Comparison of ENCODE assay signal across 1 cellular context in genomic region chr17:59619313-59620063, GRCh38.
TF ChIP-seq lines count a peak whose summit lies in the region.

Gene CLTC (plus strand): TSS chr17:59619895. CDS start chr17:59620132, 237 bp downstream.

TF ChIP-seq in HepG2, 621 proteins besides CTCF, POLR2A, EP300 and RAD21 (continued from another document and continues in another):
- TF ChIP-seq, protein P1, sequence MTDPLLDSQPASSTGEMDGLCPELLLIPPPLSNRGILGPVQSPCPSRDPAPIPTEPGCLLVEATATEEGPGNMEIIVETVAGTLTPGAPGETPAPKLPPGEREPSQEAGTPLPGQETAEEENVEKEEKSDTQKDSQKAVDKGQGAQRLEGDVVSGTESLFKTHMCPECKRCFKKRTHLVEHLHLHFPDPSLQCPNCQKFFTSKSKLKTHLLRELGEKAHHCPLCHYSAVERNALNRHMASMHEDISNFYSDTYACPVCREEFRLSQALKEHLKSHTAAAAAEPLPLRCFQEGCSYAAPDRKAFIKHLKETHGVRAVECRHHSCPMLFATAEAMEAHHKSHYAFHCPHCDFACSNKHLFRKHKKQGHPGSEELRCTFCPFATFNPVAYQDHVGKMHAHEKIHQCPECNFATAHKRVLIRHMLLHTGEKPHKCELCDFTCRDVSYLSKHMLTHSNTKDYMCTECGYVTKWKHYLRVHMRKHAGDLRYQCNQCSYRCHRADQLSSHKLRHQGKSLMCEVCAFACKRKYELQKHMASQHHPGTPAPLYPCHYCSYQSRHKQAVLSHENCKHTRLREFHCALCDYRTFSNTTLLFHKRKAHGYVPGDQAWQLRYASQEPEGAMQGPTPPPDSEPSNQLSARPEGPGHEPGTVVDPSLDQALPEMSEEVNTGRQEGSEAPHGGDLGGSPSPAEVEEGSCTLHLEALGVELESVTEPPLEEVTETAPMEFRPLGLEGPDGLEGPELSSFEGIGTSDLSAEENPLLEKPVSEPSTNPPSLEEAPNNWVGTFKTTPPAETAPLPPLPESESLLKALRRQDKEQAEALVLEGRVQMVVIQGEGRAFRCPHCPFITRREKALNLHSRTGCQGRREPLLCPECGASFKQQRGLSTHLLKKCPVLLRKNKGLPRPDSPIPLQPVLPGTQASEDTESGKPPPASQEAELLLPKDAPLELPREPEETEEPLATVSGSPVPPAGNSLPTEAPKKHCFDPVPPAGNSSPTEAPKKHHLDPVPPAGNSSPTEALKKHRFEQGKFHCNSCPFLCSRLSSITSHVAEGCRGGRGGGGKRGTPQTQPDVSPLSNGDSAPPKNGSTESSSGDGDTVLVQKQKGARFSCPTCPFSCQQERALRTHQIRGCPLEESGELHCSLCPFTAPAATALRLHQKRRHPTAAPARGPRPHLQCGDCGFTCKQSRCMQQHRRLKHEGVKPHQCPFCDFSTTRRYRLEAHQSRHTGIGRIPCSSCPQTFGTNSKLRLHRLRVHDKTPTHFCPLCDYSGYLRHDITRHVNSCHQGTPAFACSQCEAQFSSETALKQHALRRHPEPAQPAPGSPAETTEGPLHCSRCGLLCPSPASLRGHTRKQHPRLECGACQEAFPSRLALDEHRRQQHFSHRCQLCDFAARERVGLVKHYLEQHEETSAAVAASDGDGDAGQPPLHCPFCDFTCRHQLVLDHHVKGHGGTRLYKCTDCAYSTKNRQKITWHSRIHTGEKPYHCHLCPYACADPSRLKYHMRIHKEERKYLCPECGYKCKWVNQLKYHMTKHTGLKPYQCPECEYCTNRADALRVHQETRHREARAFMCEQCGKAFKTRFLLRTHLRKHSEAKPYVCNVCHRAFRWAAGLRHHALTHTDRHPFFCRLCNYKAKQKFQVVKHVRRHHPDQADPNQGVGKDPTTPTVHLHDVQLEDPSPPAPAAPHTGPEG (CRISPR knock-in tag; IDR thresholded peaks at IDR 0.05): peak; percentile 81
- TF ChIP-seq KLF15 (CRISPR knock-in tag; IDR thresholded peaks at IDR 0.05; ENCODE audit: borderline replicate concordance) (no peak; the same call in none of the 2 replicates), TAF1 (CRISPR knock-in tag; IDR thresholded peaks at IDR 0.05) (peak; percentile 94), KAT8 (CRISPR knock-in tag; IDR thresholded peaks at IDR 0.05) (peak; percentile 97), ZNF20 (CRISPR knock-in tag; IDR thresholded peaks at IDR 0.05) (no peak), GATAD1 (CRISPR knock-in tag; IDR thresholded peaks at IDR 0.05) (peak; percentile 88), HOXA5 (CRISPR knock-in tag; IDR thresholded peaks at IDR 0.05) (peak; percentile 86; the same call in 1 of the 2 replicates), ZNF335 (CRISPR knock-in tag; IDR thresholded peaks at IDR 0.05) (peak; percentile 95), ZNF256 (CRISPR knock-in tag; conservative IDR thresholded peaks at IDR 0.05) (peak; percentile 42; the same call in 1 of the 2 replicates), FOXK2 (IDR thresholded peaks at IDR 0.05) (peak; percentile 83), ZBTB8A (CRISPR knock-in tag; IDR thresholded peaks at IDR 0.05; ENCODE audit: borderline replicate concordance, low read depth) (peak; percentile 100), ZNF34 (CRISPR knock-in tag; IDR thresholded peaks at IDR 0.05; ENCODE audit: borderline replicate concordance) (peak; percentile 84), BRD4 (CRISPR knock-in tag; IDR thresholded peaks at IDR 0.05) (peak; percentile 81), SATB2 (CRISPR knock-in tag; IDR thresholded peaks at IDR 0.05) (0 out of 2 replicates have a peak, but pooled peaks have one; percentile 57), CBFB (CRISPR knock-in tag; IDR thresholded peaks at IDR 0.05) (peak; percentile 96), ZBTB26 (CRISPR knock-in tag; IDR thresholded peaks at IDR 0.05; ENCODE audit: borderline replicate concordance) (peak; percentile 74), NR1H2 (CRISPR knock-in tag; IDR thresholded peaks at IDR 0.05; ENCODE audit: borderline replicate concordance, low read depth) (peak; percentile 77; the same call in 1 of the 2 replicates), ZNF430 (CRISPR knock-in tag; IDR thresholded peaks at IDR 0.05) (peak; percentile 99), ZNF574 (CRISPR knock-in tag; IDR thresholded peaks at IDR 0.05) (peak; percentile 91), ZBTB3 (CRISPR knock-in tag; IDR thresholded peaks at IDR 0.05; ENCODE audit: borderline replicate concordance, low read depth) (peak; percentile 89; the same call in 1 of the 2 replicates), DBP (CRISPR knock-in tag; IDR thresholded peaks at IDR 0.05; ENCODE audit: not compliant biosample characterization) (peak; percentile 58), RELA (CRISPR knock-in tag; IDR thresholded peaks at IDR 0.05) (no peak), TRIM24 (CRISPR knock-in tag; IDR thresholded peaks at IDR 0.05) (no peak), ATF1 (CRISPR knock-in tag; IDR thresholded peaks at IDR 0.05) (peak; percentile 97), KAT7 (CRISPR knock-in tag; IDR thresholded peaks at IDR 0.05; ENCODE audit: borderline replicate concordance) (peak; percentile 92), MTF2 (CRISPR knock-in tag; IDR thresholded peaks at IDR 0.05; ENCODE audit: borderline replicate concordance) (no peak), ZBTB34 (CRISPR knock-in tag; IDR thresholded peaks at IDR 0.05) (no peak), PRPF4 (IDR thresholded peaks at IDR 0.05; ENCODE audit: low read depth, low read length, poor library complexity, severe bottlenecking) (peak; percentile 80), GPN1 (CRISPR knock-in tag; IDR thresholded peaks at IDR 0.05; ENCODE audit: borderline replicate concordance) (peak; percentile 39; the same call in 1 of the 2 replicates), ZNF557 (CRISPR knock-in tag; IDR thresholded peaks at IDR 0.05) (peak; percentile 50; the same call in 1 of the 2 replicates), ZBTB14 (CRISPR knock-in tag; IDR thresholded peaks at IDR 0.05) (0 out of 2 replicates have a peak, but pooled peaks have one; percentile 37), HNF4A (CRISPR knock-in tag; IDR thresholded peaks at IDR 0.05) (no peak; the same call in 1 of the 2 replicates), GPBP1L1 (CRISPR knock-in tag; IDR thresholded peaks at IDR 0.05) (no peak), PITX1 (CRISPR knock-in tag; IDR thresholded peaks at IDR 0.05) (peak; percentile 75), ZNF513 (CRISPR knock-in tag; conservative IDR thresholded peaks at IDR 0.05) (no peak), ZNF709 (CRISPR knock-in tag; IDR thresholded peaks at IDR 0.05) (peak; percentile 62; the same call in 1 of the 2 replicates)
- TF ChIP-seq, protein P2, sequence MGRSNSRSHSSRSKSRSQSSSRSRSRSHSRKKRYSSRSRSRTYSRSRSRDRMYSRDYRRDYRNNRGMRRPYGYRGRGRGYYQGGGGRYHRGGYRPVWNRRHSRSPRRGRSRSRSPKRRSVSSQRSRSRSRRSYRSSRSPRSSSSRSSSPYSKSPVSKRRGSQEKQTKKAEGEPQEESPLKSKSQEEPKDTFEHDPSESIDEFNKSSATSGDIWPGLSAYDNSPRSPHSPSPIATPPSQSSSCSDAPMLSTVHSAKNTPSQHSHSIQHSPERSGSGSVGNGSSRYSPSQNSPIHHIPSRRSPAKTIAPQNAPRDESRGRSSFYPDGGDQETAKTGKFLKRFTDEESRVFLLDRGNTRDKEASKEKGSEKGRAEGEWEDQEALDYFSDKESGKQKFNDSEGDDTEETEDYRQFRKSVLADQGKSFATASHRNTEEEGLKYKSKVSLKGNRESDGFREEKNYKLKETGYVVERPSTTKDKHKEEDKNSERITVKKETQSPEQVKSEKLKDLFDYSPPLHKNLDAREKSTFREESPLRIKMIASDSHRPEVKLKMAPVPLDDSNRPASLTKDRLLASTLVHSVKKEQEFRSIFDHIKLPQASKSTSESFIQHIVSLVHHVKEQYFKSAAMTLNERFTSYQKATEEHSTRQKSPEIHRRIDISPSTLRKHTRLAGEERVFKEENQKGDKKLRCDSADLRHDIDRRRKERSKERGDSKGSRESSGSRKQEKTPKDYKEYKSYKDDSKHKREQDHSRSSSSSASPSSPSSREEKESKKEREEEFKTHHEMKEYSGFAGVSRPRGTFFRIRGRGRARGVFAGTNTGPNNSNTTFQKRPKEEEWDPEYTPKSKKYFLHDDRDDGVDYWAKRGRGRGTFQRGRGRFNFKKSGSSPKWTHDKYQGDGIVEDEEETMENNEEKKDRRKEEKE (IDR thresholded peaks at IDR 0.05): no peak
- TF ChIP-seq, protein P3, sequence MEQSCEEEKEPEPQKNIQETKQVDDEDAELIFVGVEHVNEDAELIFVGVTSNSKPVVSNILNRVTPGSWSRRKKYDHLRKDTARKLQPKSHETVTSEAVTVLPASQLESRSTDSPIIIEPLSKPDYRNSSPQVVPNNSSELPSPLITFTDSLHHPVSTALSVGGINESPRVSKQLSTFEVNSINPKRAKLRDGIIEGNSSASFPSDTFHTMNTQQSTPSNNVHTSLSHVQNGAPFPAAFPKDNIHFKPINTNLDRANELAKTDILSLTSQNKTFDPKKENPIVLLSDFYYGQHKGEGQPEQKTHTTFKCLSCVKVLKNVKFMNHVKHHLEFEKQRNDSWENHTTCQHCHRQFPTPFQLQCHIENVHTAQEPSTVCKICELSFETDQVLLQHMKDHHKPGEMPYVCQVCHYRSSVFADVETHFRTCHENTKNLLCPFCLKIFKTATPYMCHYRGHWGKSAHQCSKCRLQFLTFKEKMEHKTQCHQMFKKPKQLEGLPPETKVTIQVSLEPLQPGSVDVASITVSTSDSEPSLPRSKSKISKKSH (CRISPR knock-in tag; IDR thresholded peaks at IDR 0.05; ENCODE audit: borderline replicate concordance): peak; percentile 89; the same call in 1 of the 2 replicates
